Comparison of ENCODE assay signal across 8 cellular contexts in the genomic region with DNA sequence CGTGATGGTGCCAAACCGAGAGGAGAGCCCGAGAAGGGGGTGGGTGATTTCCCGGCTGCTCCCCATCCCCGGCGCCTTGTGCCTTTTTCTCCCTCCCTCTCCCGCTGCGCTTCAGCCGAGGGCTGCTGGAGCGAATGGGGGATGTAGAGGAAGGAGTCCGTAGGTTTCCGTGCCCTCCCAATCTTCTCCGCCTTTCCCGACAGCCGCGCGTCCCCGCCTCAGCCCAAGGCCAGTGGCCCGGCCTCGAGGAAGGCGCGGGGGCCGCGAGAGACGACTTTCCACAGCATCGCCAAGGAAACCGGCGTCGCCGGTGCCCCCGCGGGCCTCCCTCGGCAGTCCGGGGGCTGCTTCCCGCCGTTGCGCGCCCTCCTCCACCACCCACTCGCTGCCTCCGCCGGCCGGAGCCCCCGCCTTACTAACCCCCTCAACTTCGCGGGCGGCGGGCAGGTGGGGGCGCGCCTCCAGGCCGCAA. TPM values are rescaled to one million over a fixed set of nuclear protein-coding genes. Genes with fewer than 3 reads are reported as not detected.
DNase-seq lines count a peak whose midpoint lies in the region; ATAC-seq and TF ChIP-seq lines count a peak whose summit lies in the region.

No MANE protein-coding gene starts in this region.

- H3K4me2 ChIP-seq in BLaER1 (peak overlapping the region; percentile 99), neural cell (ENCODE audit: low read length) (peak overlapping the region; percentile 95)

- TF ChIP-seq EP300 in neural cell (conservative IDR thresholded peaks at IDR 0.05; ENCODE audit: poor library complexity, severe bottlenecking), result no peak

- H4K20me1 ChIP-seq in BLaER1, result peaks cover 61% of the 10 kb centered on the region
- H4K20me1 ChIP-seq in neural cell (ENCODE audit: insufficient read depth), result no peaks in the 10 kb centered on the region

- H3K27ac ChIP-seq in BLaER1, result no peak overlapping the region
- H3K27ac ChIP-seq in dorsolateral prefrontal cortex, result peak overlapping the region in 3 of 59 donors; percentile 15 to 26 (median 18)
- no peak overlapping the region for H3K27ac ChIP-seq in neural cell (ENCODE audit: low read length)

- peaks cover 57% of the 10 kb centered on the region for H3K27me3 ChIP-seq in BLaER1
- H3K27me3 ChIP-seq in dorsolateral prefrontal cortex, result peaks cover 0 to 25% (median 12%) of the 10 kb centered on the region in 45 donors
- H3K27me3 ChIP-seq in neural cell (ENCODE audit: insufficient read depth, low read depth, low read length), result peaks cover 77% of the 10 kb centered on the region

- H2AFZ ChIP-seq in neural cell (ENCODE audit: low read depth, low read length), result no peak overlapping the region

- H3K4me3 ChIP-seq in BLaER1 (peak overlapping the region; percentile 76), dorsolateral prefrontal cortex (peak overlapping the region; percentile 57 to 99 (median 82)), neural cell (ENCODE audit: low read length) (peak overlapping the region; percentile 80)

- TF ChIP-seq CTCF in dorsolateral prefrontal cortex (IDR thresholded peaks at IDR 0.05 in 54 of 56, conservative IDR thresholded peaks at IDR 0.05 in 2 of 56; ENCODE audit: low read depth in 1 of 56, partially characterized antibody in 56 of 56) (no peak), neural cell (IDR thresholded peaks at IDR 0.05; ENCODE audit: poor library complexity, severe bottlenecking) (no peak)

- no peaks in the 10 kb centered on the region; the same call in 1 of the 2 replicates for H3K36me3 ChIP-seq in BLaER1
- H3K36me3 ChIP-seq in neural cell (ENCODE audit: insufficient read depth, low read length), result no peaks in the 10 kb centered on the region

- H3K9me3 ChIP-seq in BLaER1 (no peaks in the 10 kb centered on the region; the same call in 1 of the 2 replicates), neural cell (ENCODE audit: low read length) (no peaks in the 10 kb centered on the region)

- TF ChIP-seq RAD21 in neural cell (conservative IDR thresholded peaks at IDR 0.05), result no peak

- no peaks in the 10 kb centered on the region for H3K79me2 ChIP-seq in neural cell (replicated peaks; ENCODE audit: insufficient read depth, low read length)

- peak; percentile 11 for DNase-seq in RPMI7951 (ENCODE audit: low read depth)
- peak in 3 of 10 donors; percentile 44 to 51 (median 45) for DNase-seq in dorsolateral prefrontal cortex
- no peak for DNase-seq in hippocampal formation (lab: John Stamatoyannopoulos, UW)
- no peak for DNase-seq in SW 1271 (lab: John Stamatoyannopoulos, UW)

- peaks cover 39% of the 10 kb centered on the region for H3K4me1 ChIP-seq in BLaER1

- intact Hi-C loops in dorsolateral prefrontal cortex (cut with DNase I), result loop anchor here (1.0 to 5.0 kb wide), 7 partner anchors 10 to 378 kb away; a partner anchor contains a TSS

- ATAC-seq in GM19463 (IDR thresholded peaks at IDR 0.05; ENCODE audit: unreplicated experiment), result no peak
- ATAC-seq in HG02623 (IDR thresholded peaks at IDR 0.05; ENCODE audit: unreplicated experiment), result no peak

- H3K9ac ChIP-seq in BLaER1, result peak overlapping the region; percentile 12
- H3K9ac ChIP-seq in neural cell (ENCODE audit: low read length), result peak overlapping the region; percentile 58

- no peaks in the 10 kb centered on the region for H3K9me2 ChIP-seq in neural cell (ENCODE audit: insufficient read depth, low read length)

- peaks cover 4% of the 10 kb centered on the region for H3F3A ChIP-seq in neural cell (ENCODE audit: insufficient read depth, low read length, poor library complexity, severe bottlenecking)

TF ChIP-seq in neural cell, 6 proteins besides CTCF, POLR2A, EP300 and RAD21:
- TF ChIP-seq POLR2AphosphoS5 (IDR thresholded peaks at IDR 0.05), result peak; percentile 24
- TF ChIP-seq EZH2 (IDR thresholded peaks at IDR 0.05; ENCODE audit: borderline replicate concordance, insufficient read depth, low read length, poor library complexity, severe bottlenecking), result no peak
- no peak for TF ChIP-seq TAF1 (IDR thresholded peaks at IDR 0.05; ENCODE audit: low read depth)
- TF ChIP-seq SMC3 (conservative IDR thresholded peaks at IDR 0.05; ENCODE audit: poor library complexity), result no peak
- TF ChIP-seq, protein P1, sequence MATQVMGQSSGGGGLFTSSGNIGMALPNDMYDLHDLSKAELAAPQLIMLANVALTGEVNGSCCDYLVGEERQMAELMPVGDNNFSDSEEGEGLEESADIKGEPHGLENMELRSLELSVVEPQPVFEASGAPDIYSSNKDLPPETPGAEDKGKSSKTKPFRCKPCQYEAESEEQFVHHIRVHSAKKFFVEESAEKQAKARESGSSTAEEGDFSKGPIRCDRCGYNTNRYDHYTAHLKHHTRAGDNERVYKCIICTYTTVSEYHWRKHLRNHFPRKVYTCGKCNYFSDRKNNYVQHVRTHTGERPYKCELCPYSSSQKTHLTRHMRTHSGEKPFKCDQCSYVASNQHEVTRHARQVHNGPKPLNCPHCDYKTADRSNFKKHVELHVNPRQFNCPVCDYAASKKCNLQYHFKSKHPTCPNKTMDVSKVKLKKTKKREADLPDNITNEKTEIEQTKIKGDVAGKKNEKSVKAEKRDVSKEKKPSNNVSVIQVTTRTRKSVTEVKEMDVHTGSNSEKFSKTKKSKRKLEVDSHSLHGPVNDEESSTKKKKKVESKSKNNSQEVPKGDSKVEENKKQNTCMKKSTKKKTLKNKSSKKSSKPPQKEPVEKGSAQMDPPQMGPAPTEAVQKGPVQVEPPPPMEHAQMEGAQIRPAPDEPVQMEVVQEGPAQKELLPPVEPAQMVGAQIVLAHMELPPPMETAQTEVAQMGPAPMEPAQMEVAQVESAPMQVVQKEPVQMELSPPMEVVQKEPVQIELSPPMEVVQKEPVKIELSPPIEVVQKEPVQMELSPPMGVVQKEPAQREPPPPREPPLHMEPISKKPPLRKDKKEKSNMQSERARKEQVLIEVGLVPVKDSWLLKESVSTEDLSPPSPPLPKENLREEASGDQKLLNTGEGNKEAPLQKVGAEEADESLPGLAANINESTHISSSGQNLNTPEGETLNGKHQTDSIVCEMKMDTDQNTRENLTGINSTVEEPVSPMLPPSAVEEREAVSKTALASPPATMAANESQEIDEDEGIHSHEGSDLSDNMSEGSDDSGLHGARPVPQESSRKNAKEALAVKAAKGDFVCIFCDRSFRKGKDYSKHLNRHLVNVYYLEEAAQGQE (IDR thresholded peaks at IDR 0.05; ENCODE audit: borderline replicate concordance), result no peak
- TF ChIP-seq MXI1 (conservative IDR thresholded peaks at IDR 0.05; ENCODE audit: poor library complexity, severe bottlenecking), result no peak
TF ChIP-seq in neural cell: peak in this region for 1.

RNA-seq across cellular contexts. Expression of a gene that starts 1.2 kb away (rescaled TPM):
- total RNA-seq in RPMI7951 (2014; rRNA removed; shearing (Covaris generic)), result 2.3 and 5.9 TPM in 2 replicates
- total RNA-seq in dorsolateral prefrontal cortex, result 10 to 100 TPM in 3 of 120 experiments, 1 to 10 TPM in 80, under 1 TPM in 37; 0.17 to 25.9 (median 1.5) TPM
- 0.46 and 1.7 TPM in 2 replicates for polyA plus RNA-seq in neural cell
- 0.35 and 0.73 TPM in 2 replicates for polyA minus RNA-seq in neural cell

RNA-seq across cellular contexts. Expression of a gene that starts 10.4 kb away (rescaled TPM):
- 27.4 and 31.7 TPM in 2 replicates for total RNA-seq in RPMI7951 (2014; rRNA removed; shearing (Covaris generic))
- total RNA-seq in dorsolateral prefrontal cortex, result 10 to 100 TPM; 21.1 to 44.3 (median 32.3) TPM
- polyA plus RNA-seq in neural cell, result 33.2 and 35.9 TPM in 2 replicates
- polyA minus RNA-seq in neural cell, result 46.2 and 49.4 TPM in 2 replicates
